24 cellular contexts compared by ENCODE assay signal in genomic region chr14:22622220-22622619, GRCh38. TPM values are rescaled to one million over a fixed set of nuclear protein-coding genes. Genes with fewer than 3 reads are reported as not detected.
A peak's percentile ranks its signal among the peaks of the same experiment; 100 is the strongest.
DNase-seq lines count a peak whose midpoint lies in the region; ATAC-seq and TF ChIP-seq lines count a peak whose summit lies in the region.
"Had no signal": no experiment of that assay in that cellular context is flagged by ENCODE, and none has a peak within 500 bp of the region (broad histone marks: within the 10 kb centered on the region; RNA-seq: fewer than 3 reads in every experiment).

No MANE protein-coding gene starts in this region.

- no peaks in the 10 kb centered on the region for H3K9me3 ChIP-seq in skeletal muscle satellite cell (replicated peaks; ENCODE audit: low read length)
- H3K9me3 ChIP-seq: lower lobe of right lung, neutrophil, spleen had no signal

- H3K27me3 Mint-ChIP-seq in HFFc6 (ENCODE audit: insufficient read depth) = no peaks in the 10 kb centered on the region; the same call in 1 of the 2 replicates
- H3K27me3 Mint-ChIP-seq: type B pancreatic cell had no signal

- no peaks in the 10 kb centered on the region for H3K36me3 ChIP-seq in skeletal muscle satellite cell (ENCODE audit: insufficient read depth, low read length)
- H3K36me3 ChIP-seq: lower lobe of right lung, neutrophil, spleen had no signal

- no peak overlapping the region for H3K9ac ChIP-seq in skeletal muscle satellite cell (ENCODE audit: low read depth, low read length)

- H3K4me3 ChIP-seq in astrocyte of the spinal cord (ENCODE audit: low read depth, low read length) (no peak overlapping the region), fibroblast of the aortic adventitia (ENCODE audit: low read depth, low read length) (no peak overlapping the region), skeletal muscle satellite cell (ENCODE audit: low read length) (no peak overlapping the region)
- H3K4me3 ChIP-seq: lower lobe of right lung, spleen had no signal

- ATAC-seq in HG03354 (IDR thresholded peaks at IDR 0.05; ENCODE audit: poor library complexity, severe bottlenecking, unreplicated experiment) = no peak
- ATAC-seq: activated T-helper 17 cell treated with anti-CD3 and anti-CD28 coated beads, Interleukin-2, amount 50 U/mL, for 72 hours; lower lobe of right lung; T-helper 17 cell had no signal

- peak; percentile 38 for DNase-seq in HFFc6
- DNase-seq in astrocyte of the spinal cord (ENCODE audit: low read depth, low spot score) = peak; percentile 69
- DNase-seq in fibroblast of the aortic adventitia (ENCODE audit: low read depth) = peak; percentile 41
- no peak for DNase-seq in activated gamma-delta T cell treated with Interleukin-2 at 50 U/mL for 16 hours
- DNase-seq in stimulated activated CD4-positive, alpha-beta T cell treated with anti-CD3 and anti-CD28 coated beads, Interleukin-2, amount 100 ng/mL, for 24 hours = no peak
- DNase-seq in activated CD4-positive, alpha-beta T cell treated with anti-CD3 and anti-CD28 coated beads, Interleukin-2, amount 50 U/mL, for 48 hours = no peak
- DNase-seq: activated CD4-positive, alpha-beta T cell treated with anti-CD3 and anti-CD28 coated beads, Interleukin-2, amount 50 U/mL, for 1 hour; activated naive CD8-positive, alpha-beta T cell treated with anti-CD3 and anti-CD28 coated beads for 36 hours; DMS53; hypothalamus; lower lobe of right lung; NCI-H510A; NK-92 treated with Interleukin-12 subunit alpha and Interleukin-12 subunit beta, amount 100 ng/mL, for 24 hours; spleen; stimulated activated CD4-positive, alpha-beta T cell treated with anti-CD3 and anti-CD28 coated beads, Interleukin-4, amount 100 ng/mL, for 4 hours; T-helper 17 cell had no signal

- H3K36me3 Mint-ChIP-seq in HFFc6 (ENCODE audit: low read depth) = peaks cover 4% of the 10 kb centered on the region; the same call in 1 of the 2 replicates
- H3K36me3 Mint-ChIP-seq: activated naive CD8-positive, alpha-beta T cell treated with anti-CD3 and anti-CD28 coated beads for 36 hours; type B pancreatic cell had no signal

- H3K4me3 Mint-ChIP-seq in HFFc6 = no peak overlapping the region
- H3K4me3 Mint-ChIP-seq: activated naive CD8-positive, alpha-beta T cell treated with anti-CD3 and anti-CD28 coated beads for 36 hours; activated T-helper 17 cell treated with anti-CD3 and anti-CD28 coated beads, Interleukin-2, amount 50 U/mL, for 72 hours; stimulated activated naive CD8-positive, alpha-beta T cell treated with anti-CD3 and anti-CD28 coated beads, Interleukin-15, Interleukin-2, amounts not matched to agents 100 ng/mL and 50 ng/mL, for 24 hours; T-helper 17 cell; type B pancreatic cell had no signal

- no peak for TF ChIP-seq CTCF in HFFc6 (IDR thresholded peaks at IDR 0.05)
- TF ChIP-seq CTCF in astrocyte of the spinal cord (IDR thresholded peaks at IDR 0.05; ENCODE audit: low read depth, low read length) = no peak
- no peak for TF ChIP-seq CTCF in fibroblast of the aortic adventitia (IDR thresholded peaks at IDR 0.05; ENCODE audit: insufficient read depth, low read length)

- H3K27ac Mint-ChIP-seq in HFFc6 = peak overlapping the region; percentile 46; the same call in 1 of the 2 replicates
- H3K27ac Mint-ChIP-seq: activated naive CD8-positive, alpha-beta T cell treated with anti-CD3 and anti-CD28 coated beads for 36 hours; activated T-helper 17 cell treated with anti-CD3 and anti-CD28 coated beads, Interleukin-2, amount 50 U/mL, for 72 hours; stimulated activated naive CD8-positive, alpha-beta T cell treated with anti-CD3 and anti-CD28 coated beads, Interleukin-15, Interleukin-2, amounts not matched to agents 100 ng/mL and 50 ng/mL, for 24 hours; T-helper 17 cell; type B pancreatic cell had no signal

- H3K4me2 ChIP-seq in skeletal muscle satellite cell (ENCODE audit: low read length) = peak overlapping the region; percentile 16

- no peaks in the 10 kb centered on the region for H3K27me3 ChIP-seq in skeletal muscle satellite cell (ENCODE audit: control insufficient read depth, insufficient read depth, low read length)
- H3K27me3 ChIP-seq: neutrophil, spleen had no signal

- H3K4me1 Mint-ChIP-seq in HFFc6 (ENCODE audit: low read depth) = peaks cover 19% of the 10 kb centered on the region
- H3K4me1 Mint-ChIP-seq: activated naive CD8-positive, alpha-beta T cell treated with anti-CD3 and anti-CD28 coated beads for 36 hours; activated T-helper 17 cell treated with anti-CD3 and anti-CD28 coated beads, Interleukin-2, amount 50 U/mL, for 72 hours; T-helper 17 cell had no signal

- in situ Hi-C loops in astrocyte of the spinal cord (cut with HindIII; ENCODE audit: low sequenced_read_pairs) = no loop called here

- H3K4me1 ChIP-seq in skeletal muscle satellite cell (ENCODE audit: control insufficient read depth, insufficient read depth, low read length) = peaks cover 10% of the 10 kb centered on the region
- H3K4me1 ChIP-seq: lower lobe of right lung had no signal

- no peaks in the 10 kb centered on the region for H3K9me3 Mint-ChIP-seq in HFFc6
- H3K9me3 Mint-ChIP-seq: activated naive CD8-positive, alpha-beta T cell treated with anti-CD3 and anti-CD28 coated beads for 36 hours; activated T-helper 17 cell treated with anti-CD3 and anti-CD28 coated beads, Interleukin-2, amount 50 U/mL, for 72 hours; stimulated activated naive CD8-positive, alpha-beta T cell treated with anti-CD3 and anti-CD28 coated beads, Interleukin-15, Interleukin-2, amounts not matched to agents 100 ng/mL and 50 ng/mL, for 24 hours; type B pancreatic cell had no signal

RNA-seq across cellular contexts. Expression of gene OR6J1, which starts 21.9 kb away (rescaled TPM):
- not detected for total RNA-seq in HFFc6 (2021; fragmentation: NEBNext Ultra II Directional; extraction: Animal tissue kit (Norgen Biotek cat#: 25700))
- not detected in 2 replicates for total RNA-seq in fibroblast of the aortic adventitia (ENCODE audit: low replicate concordance)
- not detected in 2 replicates for total RNA-seq in skeletal muscle satellite cell (2012; rRNA removed)
- total RNA-seq: activated naive CD8-positive, alpha-beta T cell treated with anti-CD3 and anti-CD28 coated beads for 36 hours; activated T-helper 17 cell treated with anti-CD3 and anti-CD28 coated beads, Interleukin-2, amount 50 U/mL, for 72 hours; frontal cortex; lower lobe of right lung; SK-MEL-5; spleen; T-helper 17 cell had no signal

RNA-seq across cellular contexts. Expression of gene ABHD4, which starts 24.1 kb away (rescaled TPM):
- total RNA-seq in HFFc6 (2021; fragmentation: NEBNext Ultra II Directional; extraction: Animal tissue kit (Norgen Biotek cat#: 25700)) = 10 to 100 TPM; 22.2 to 31.6 (median 27.5) TPM
- total RNA-seq in fibroblast of the aortic adventitia (ENCODE audit: low replicate concordance) = 24.3 and 48.6 TPM in 2 replicates
- total RNA-seq in skeletal muscle satellite cell (2012; rRNA removed) = 8.6 and 11.6 TPM in 2 replicates

RNA-seq across cellular contexts. Expression of gene DAD1, which starts 33.2 kb away (rescaled TPM):
- 100 to 1,000 TPM; 292 to 311 (median 302) TPM for total RNA-seq in HFFc6 (2021; fragmentation: NEBNext Ultra II Directional; extraction: Animal tissue kit (Norgen Biotek cat#: 25700))
- 81.2 and 564 TPM in 2 replicates for total RNA-seq in fibroblast of the aortic adventitia (ENCODE audit: low replicate concordance)
- 463 and 696 TPM in 2 replicates for total RNA-seq in skeletal muscle satellite cell (2012; rRNA removed)

Comparison
In these comparisons a context has a peak if more than half of its experiments do, and no peak if none do; other contexts are left out.
1. DNase-seq: peak in HFFc6 (single experiment), astrocyte of the spinal cord (single experiment) and fibroblast of the aortic adventitia (single experiment); none in activated gamma-delta T cell treated with Interleukin-2 at 50 U/mL for 16 hours (single experiment), stimulated activated CD4-positive, alpha-beta T cell treated with anti-CD3 and anti-CD28 coated beads, Interleukin-2, amount 100 ng/mL, for 24 hours (0 of 2) and activated CD4-positive, alpha-beta T cell treated with anti-CD3 and anti-CD28 coated beads, Interleukin-2, amount 50 U/mL, for 48 hours (0 of 2).